ENCODE assay signal across 2 cellular contexts in genomic region chr2:183029219-183029618, GRCh38.
TF ChIP-seq lines count a peak whose summit lies in the region.

No MANE protein-coding gene starts in this region.

TF ChIP-seq in SK-N-SH, 30 proteins besides CTCF, POLR2A, EP300 and RAD21 (continued from another document):
- TF ChIP-seq RXRA (IDR thresholded peaks at IDR 0.05; ENCODE audit: borderline replicate concordance, low read depth) (no peak), CHD2 (IDR thresholded peaks at IDR 0.05; ENCODE audit: low read length, partially characterized antibody) (no peak), GABPA (IDR thresholded peaks at IDR 0.05; ENCODE audit: low read depth) (no peak), SMC3 (IDR thresholded peaks at IDR 0.05; ENCODE audit: low read depth, low read length) (no peak), TAF1 (IDR thresholded peaks at IDR 0.05; ENCODE audit: borderline replicate concordance, low read depth, low read length) (no peak), ELF1 (IDR thresholded peaks at IDR 0.05) (no peak), MXI1 (IDR thresholded peaks at IDR 0.05; ENCODE audit: low read depth, low read length) (no peak), FOXM1 (IDR thresholded peaks at IDR 0.05; ENCODE audit: low read depth) (no peak), FOXJ3 (CRISPR knock-in tag; IDR thresholded peaks at IDR 0.05) (no peak), USF1 (IDR thresholded peaks at IDR 0.05; ENCODE audit: borderline replicate concordance, low read depth) (no peak), PBX3 (IDR thresholded peaks at IDR 0.05) (no peak), MEF2A (IDR thresholded peaks at IDR 0.05; ENCODE audit: borderline replicate concordance, low read depth) (no peak), GATA2 (CRISPR knock-in tag; IDR thresholded peaks at IDR 0.05) (no peak), RCOR1 (IDR thresholded peaks at IDR 0.05; ENCODE audit: low read length) (no peak), TCF12 (IDR thresholded peaks at IDR 0.05) (no peak), TEAD4 (IDR thresholded peaks at IDR 0.05; ENCODE audit: borderline replicate concordance, insufficient read depth) (no peak), EZH2phosphoT487 (IDR thresholded peaks at IDR 0.05; ENCODE audit: borderline replicate concordance, low read depth) (no peak)
- TF ChIP-seq, protein P1, sequence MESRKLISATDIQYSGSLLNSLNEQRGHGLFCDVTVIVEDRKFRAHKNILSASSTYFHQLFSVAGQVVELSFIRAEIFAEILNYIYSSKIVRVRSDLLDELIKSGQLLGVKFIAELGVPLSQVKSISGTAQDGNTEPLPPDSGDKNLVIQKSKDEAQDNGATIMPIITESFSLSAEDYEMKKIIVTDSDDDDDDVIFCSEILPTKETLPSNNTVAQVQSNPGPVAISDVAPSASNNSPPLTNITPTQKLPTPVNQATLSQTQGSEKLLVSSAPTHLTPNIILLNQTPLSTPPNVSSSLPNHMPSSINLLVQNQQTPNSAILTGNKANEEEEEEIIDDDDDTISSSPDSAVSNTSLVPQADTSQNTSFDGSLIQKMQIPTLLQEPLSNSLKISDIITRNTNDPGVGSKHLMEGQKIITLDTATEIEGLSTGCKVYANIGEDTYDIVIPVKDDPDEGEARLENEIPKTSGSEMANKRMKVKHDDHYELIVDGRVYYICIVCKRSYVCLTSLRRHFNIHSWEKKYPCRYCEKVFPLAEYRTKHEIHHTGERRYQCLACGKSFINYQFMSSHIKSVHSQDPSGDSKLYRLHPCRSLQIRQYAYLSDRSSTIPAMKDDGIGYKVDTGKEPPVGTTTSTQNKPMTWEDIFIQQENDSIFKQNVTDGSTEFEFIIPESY (IDR thresholded peaks at IDR 0.05; ENCODE audit: borderline replicate concordance, low read depth): no peak

TF ChIP-seq in WTC11, 78 proteins besides CTCF, POLR2A, EP300 and RAD21 (continued from another document):
- no peak for TF ChIP-seq PRRX2 (CRISPR knock-in tag; IDR thresholded peaks at IDR 0.05)
- TF ChIP-seq TEAD1 (CRISPR knock-in tag; IDR thresholded peaks at IDR 0.05): no peak
- TF ChIP-seq GABPB1 (CRISPR knock-in tag; IDR thresholded peaks at IDR 0.05): no peak
